Comparison of ENCODE assay signal across 15 cellular contexts in the genomic region with DNA sequence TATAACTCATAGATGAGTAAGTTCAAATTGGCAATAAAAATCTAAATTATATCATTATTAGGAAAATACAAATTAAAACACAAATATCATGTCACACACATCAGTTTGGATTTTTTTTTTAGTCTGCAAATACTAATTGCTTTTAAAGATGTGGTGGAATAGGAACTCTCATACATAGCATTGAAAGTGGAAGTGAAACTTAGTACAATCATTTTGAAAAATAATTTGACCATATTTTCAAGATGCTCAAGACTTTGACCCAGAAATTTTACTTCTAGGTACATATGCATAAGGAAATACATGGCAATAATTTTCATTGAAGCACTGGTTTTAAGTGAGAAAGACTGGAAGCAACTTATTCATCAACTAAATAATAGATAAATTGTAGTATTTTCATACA.
A peak's percentile ranks its signal among the peaks of the same experiment; 100 is the strongest.
DNase-seq lines count a peak whose midpoint lies in the region; ATAC-seq and TF ChIP-seq lines count a peak whose summit lies in the region.
"Had no signal": no experiment of that assay in that cellular context is flagged by ENCODE, and none has a peak within 500 bp of the region (broad histone marks: within the 10 kb centered on the region; RNA-seq: fewer than 3 reads in every experiment).

No MANE protein-coding gene starts in this region.

- H3K4me3 ChIP-seq in GM12865 (ENCODE audit: low read depth, low read length), result no peak overlapping the region
- H3K4me3 ChIP-seq: coronary artery had no signal

- DNase-seq in GM12865 (ENCODE audit: low read depth) (peak; percentile 35), NCI-H146 treated with DMSO at 0.1 percent for 48 hours (lab: John Stamatoyannopoulos, UW; ENCODE audit: unreplicated experiment) (no peak), medulla oblongata (ENCODE audit: extremely low spot score) (no peak), NCI-H1694 treated with DMSO at 0.1 percent for 48 hours (lab: John Stamatoyannopoulos, UW) (no peak), NCI-H2081 treated with DMSO at 0.1 percent for 48 hours (lab: John Stamatoyannopoulos, UW) (no peak)
- DNase-seq: activated CD8-positive, alpha-beta T cell treated with anti-CD3 and anti-CD28 coated beads for 36 hours; DND-41; GOT3; islet precursor cell; NCI-H526 treated with DMSO at 0.1 percent for 48 hours; T-cell had no signal

- no peak for TF ChIP-seq CTCF in GM12865 (IDR thresholded peaks at IDR 0.05; ENCODE audit: insufficient read depth, low read depth, low read length, missing control alignments)

- ATAC-seq in GM19351 (IDR thresholded peaks at IDR 0.05; ENCODE audit: unreplicated experiment) (peak; percentile 99), HG02642 (IDR thresholded peaks at IDR 0.05; ENCODE audit: poor library complexity, unreplicated experiment) (peak; percentile 85), HG03354 (IDR thresholded peaks at IDR 0.05; ENCODE audit: poor library complexity, severe bottlenecking, unreplicated experiment) (peak; percentile 98)
- ATAC-seq: activated CD8-positive, alpha-beta T cell treated with anti-CD3 and anti-CD28 coated beads for 36 hours; T-cell had no signal
